ENCODE assay signal across 21 cellular contexts in genomic region chr4:147354994-147355393, GRCh38.
"Had no signal": no experiment of that assay in that cellular context is flagged by ENCODE, and none has a peak within 500 bp of the region (broad histone marks: within the 10 kb centered on the region; RNA-seq: fewer than 3 reads in every experiment).

No MANE protein-coding gene starts in this region.

- ATAC-seq: activated CD8-positive, alpha-beta T cell treated with anti-CD3 and anti-CD28 coated beads for 36 hours; activated T-cell treated with anti-CD3 and anti-CD28 coated beads, Interleukin-2, amount 50 U/mL, for 72 hours had no signal

- H3K9ac ChIP-seq: KMS-11 had no signal

- H3K27ac ChIP-seq: KMS-11, VCaP had no signal

- DNase-seq: activated CD4-positive, alpha-beta T cell treated with anti-CD3 and anti-CD28 coated beads, Interleukin-2, amount 50 U/mL, for 1 hour; activated CD4-positive, CD25-positive, alpha-beta regulatory T cell; activated CD8-positive, alpha-beta memory T cell treated with anti-CD3 and anti-CD28 coated beads, Interleukin-2, amount 50 U/mL, for 4 hours; activated CD8-positive, alpha-beta T cell treated with anti-CD3 and anti-CD28 coated beads for 36 hours; activated gamma-delta T cell treated with Interleukin-2 at 50 U/mL for 16 hours; activated naive CD4-positive, alpha-beta T cell treated with anti-CD3 and anti-CD28 coated beads, Interleukin-2, amount 10 ng/mL, durations not matched to agents 7 days and 5 days; activated naive CD8-positive, alpha-beta T cell treated with anti-CD3 and anti-CD28 coated beads for 36 hours; activated T-cell treated with anti-CD3 and anti-CD28 coated beads, Interleukin-2, amount 50 U/mL, for 72 hours; central memory CD4-positive, alpha-beta T cell; NCI-H1092; NCI-H1417; NCI-H2029 treated with DMSO at 0.1 percent for 48 hours; NCI-H345; NCI-H510A; NCI-H526 treated with DMSO at 0.1 percent for 48 hours; NCI-H82; SIG-M5; T-helper 1 cell had no signal

- FAIRE-seq: bronchial epithelial cell had no signal

- H3K4me2 ChIP-seq: KMS-11 had no signal
